ENCODE assay signal across 30 cellular contexts in the genomic region with DNA sequence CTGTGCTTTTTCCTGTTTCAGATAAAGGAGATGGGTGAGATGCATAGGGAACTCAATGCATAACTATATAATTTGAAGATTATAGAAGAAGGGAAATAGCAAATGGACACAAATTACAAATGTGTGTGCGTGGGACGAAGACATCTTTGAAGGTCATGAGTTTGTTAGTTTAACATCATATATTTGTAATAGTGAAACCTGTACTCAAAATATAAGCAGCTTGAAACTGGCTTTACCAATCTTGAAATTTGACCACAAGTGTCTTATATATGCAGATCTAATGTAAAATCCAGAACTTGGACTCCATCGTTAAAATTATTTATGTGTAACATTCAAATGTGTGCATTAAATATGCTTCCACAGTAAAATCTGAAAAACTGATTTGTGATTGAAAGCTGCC. TPM values are rescaled to one million over a fixed set of nuclear protein-coding genes. Genes with fewer than 3 reads are reported as not detected.
DNase-seq lines count a peak whose midpoint lies in the region; ATAC-seq, FAIRE-seq and TF ChIP-seq lines count a peak whose summit lies in the region.
"Had no signal": no experiment of that assay in that cellular context is flagged by ENCODE, and none has a peak within 500 bp of the region (broad histone marks: within the 10 kb centered on the region; RNA-seq: fewer than 3 reads in every experiment).

No MANE protein-coding gene starts in this region.

- no peaks in the 10 kb centered on the region for H3K79me2 ChIP-seq in GM12878 (ENCODE audit: control insufficient read depth, insufficient read depth, low read length)

- H3K27ac ChIP-seq in GM12878 (ENCODE audit: control insufficient read depth, insufficient read depth), result no peak overlapping the region
- H3K27ac ChIP-seq: A549; BLaER1 treated with 17β-estradiol and CSF1 and Interleukin-3, amounts not matched to agents 10 nM and 100 nM; Peyer's patch had no signal

- TF ChIP-seq EP300 in GM12878 (IDR thresholded peaks at IDR 0.05; ENCODE audit: borderline replicate concordance in 1 of 2, control insufficient read depth in 1 of 2, low read depth in 2 of 2, low read length in 2 of 2), result no peak

- in situ Hi-C loops in GM12878 (cut with MboI), result loop anchor here (5.0 kb wide), 2 partner anchors 49 to 394 kb away; no protein-coding TSS in a partner anchor

- H3K9ac ChIP-seq in GM12878 (ENCODE audit: control insufficient read depth, insufficient read depth, low read length), result no peak overlapping the region
- H3K9ac ChIP-seq: BLaER1 treated with 17β-estradiol and CSF1 and Interleukin-3, amounts not matched to agents 10 nM and 100 nM had no signal

- no peaks in the 10 kb centered on the region for H3K9me3 ChIP-seq in GM12878 (replicated peaks; ENCODE audit: control insufficient read depth, insufficient read depth, low read length)
- H3K9me3 ChIP-seq: A549; BLaER1 treated with 17β-estradiol and CSF1 and Interleukin-3, amounts not matched to agents 10 nM and 100 nM; Caco-2; Peyer's patch had no signal

- FAIRE-seq in GM12878 (lab: Jason Lieb, UNC), result no peak
- FAIRE-seq: A549, GM12891, H1 had no signal

- DNase-seq in GM10266 (ENCODE audit: extremely low spot score) (peak; percentile 40), GM12878 (ENCODE audit: low read depth, low spot score) (no peak), germinal center (ENCODE audit: low spot score) (no peak), NCI-H82 treated with DMSO at 0.1 percent for 48 hours (lab: John Stamatoyannopoulos, UW; ENCODE audit: unreplicated experiment) (no peak), pons (ENCODE audit: low spot score) (no peak)
- DNase-seq: AML-193; Caco-2; CD4-positive, alpha-beta memory T cell; DMS 273 treated with DMSO at 0.1 percent for 48 hours; DND-41; NCI-H1048; NCI-H1417; NCI-H1694; NCI-H2081; NCI-H2227 treated with DMSO at 0.1 percent for 48 hours; NCI-H526 treated with DMSO at 0.1 percent for 48 hours; Peyer's patch; T-helper 17 cell; T1000 had no signal

- SMC1A ChIA-PET in GM12878 (lab: Charles Lee; ENCODE audit: uncharacterized antibody, unreplicated experiment), result interaction anchor here (0.7 to 3.6 kb wide), 13 partner anchors 30 to 469 kb away, joined by 3 to 106 read pairs (median 4); no protein-coding TSS in a partner anchor

- ATAC-seq in GM18868 (IDR thresholded peaks at IDR 0.05; ENCODE audit: unreplicated experiment) (peak; percentile 79), HG03432 (IDR thresholded peaks at IDR 0.05; ENCODE audit: unreplicated experiment) (peak; percentile 49), GM12878 (peak; percentile 61), HG03139 (IDR thresholded peaks at IDR 0.05; ENCODE audit: unreplicated experiment) (no peak)
- ATAC-seq: A549, HCT116, SK-N-SH treated with all-trans-retinoic acid at 6 μM for 48 hours, T-helper 17 cell had no signal

- 0% methylated on average over 3 of the region's 3 CpGs for WGBS in GM12878 (ENCODE audit: insufficient coverage, insufficient replicate concordance, low lambda C conversion rate, missing lambda C conversion rate)

- peaks cover 0 to 3% of the 10 kb centered on the region in 2 experiments; a peak in 1 of 4 replicates for H3K27me3 ChIP-seq in GM12878 (replicated peaks in 1 of 2; ENCODE audit: control insufficient read depth in 2 of 2, insufficient read depth in 2 of 2, low read length in 1 of 2)
- H3K27me3 ChIP-seq: BLaER1 treated with 17β-estradiol and CSF1 and Interleukin-3, amounts not matched to agents 10 nM and 100 nM; Peyer's patch had no signal

- H3K4me3 ChIP-seq in GM12878, result no peak overlapping the region
- H3K4me3 ChIP-seq: A549; BLaER1 treated with 17β-estradiol and CSF1 and Interleukin-3, amounts not matched to agents 10 nM and 100 nM; Peyer's patch had no signal

- TF ChIP-seq CTCF in GM10266 (IDR thresholded peaks at IDR 0.05; ENCODE audit: control insufficient read depth, insufficient read depth, low read depth, missing control alignments) (no peak), GM12878 (IDR thresholded peaks at IDR 0.05 in 2 of 3, conservative IDR thresholded peaks at IDR 0.05 in 1 of 3; ENCODE audit: control insufficient read depth in 2 of 3, extremely low read depth in 1 of 3, insufficient read depth in 1 of 3, low read depth in 3 of 3, low read length in 3 of 3) (no peak)

- H2AFZ ChIP-seq in GM12878 (ENCODE audit: control insufficient read depth, low read depth, low read length), result no peak overlapping the region

- BruUV-seq in GM12878 (replicated peaks; lab: Mats Ljungman, UMichigan), result no TSS peak

- no peaks in the 10 kb centered on the region for H3K36me3 ChIP-seq in GM12878 (ENCODE audit: control insufficient read depth in 2 of 2, insufficient read depth in 2 of 2, low read length in 1 of 2)
- H3K36me3 ChIP-seq: BLaER1 treated with 17β-estradiol and CSF1 and Interleukin-3, amounts not matched to agents 10 nM and 100 nM had no signal

- peaks cover 3% of the 10 kb centered on the region; the same call in 1 of the 2 replicates for H3K4me1 ChIP-seq in GM12878 (ENCODE audit: control insufficient read depth, insufficient read depth, low read length)
- H3K4me1 ChIP-seq: A549, Caco-2, Peyer's patch had no signal

- intact Hi-C loops in GM12878 (cut with micrococcal nuclease; ENCODE audit: unreplicated experiment), result no loop called here

- TF ChIP-seq RAD21 in GM12878 (IDR thresholded peaks at IDR 0.05; ENCODE audit: insufficient read depth, low read depth, low read length), result no peak

- peak overlapping the region; percentile 22; the same call in 1 of the 2 replicates for H3K4me2 ChIP-seq in GM12878 (ENCODE audit: control insufficient read depth, insufficient read depth)
- H3K4me2 ChIP-seq: A549; BLaER1 treated with 17β-estradiol and CSF1 and Interleukin-3, amounts not matched to agents 10 nM and 100 nM had no signal

- RAD21 ChIA-PET in GM12878 (lab: Charles Lee; ENCODE audit: unreplicated experiment), result interaction anchor here (0.6 to 3.1 kb wide), 12 partner anchors 51 to 404 kb away, joined by 3 to 136 read pairs (median 4); no protein-coding TSS in a partner anchor

- no peak for TF ChIP-seq POLR2A in GM12878 (IDR thresholded peaks at IDR 0.05; ENCODE audit: low read depth, low read length)

- CTCF ChIA-PET in GM12878 (lab: Yijun Ruan, JAX), result interaction anchor here (0.6 to 3.6 kb wide), 13 partner anchors 9 to 385 kb away, joined by 3 to 273 read pairs (median 4); partner anchors contain the start of gene MSH2

- no peaks in the 10 kb centered on the region for H4K20me1 ChIP-seq in GM12878 (ENCODE audit: control insufficient read depth, insufficient read depth)
- H4K20me1 ChIP-seq: BLaER1 treated with 17β-estradiol and CSF1 and Interleukin-3, amounts not matched to agents 10 nM and 100 nM had no signal

- POLR2A ChIA-PET in GM12878 (lab: Charles Lee), result interaction anchor here (0.7 to 1.2 kb wide), 4 partner anchors 16 to 462 kb away, joined by 4 to 7 read pairs (median 5); partner anchors contain the start of gene MSH2

TF ChIP-seq in GM12878, 131 proteins besides CTCF, POLR2A, EP300 and RAD21:
- TF ChIP-seq JUNB (IDR thresholded peaks at IDR 0.05) (peak; percentile 73; the same call in 1 of the 2 replicates), BCL11A (IDR thresholded peaks at IDR 0.05; ENCODE audit: low read depth, low read length) (0 out of 2 replicates have a peak, but pooled peaks have one; percentile 30), RFX5 (IDR thresholded peaks at IDR 0.05; ENCODE audit: low read depth, low read length) (no peak), NR2F1 (conservative IDR thresholded peaks at IDR 0.05) (0 out of 2 replicates have a peak, but pooled peaks have one; percentile 30), NFIC (IDR thresholded peaks at IDR 0.05; ENCODE audit: low read depth, low read length) (peak; percentile 24; the same call in 1 of the 2 replicates), SP1 (IDR thresholded peaks at IDR 0.05; ENCODE audit: low read depth, low read length) (no peak), RUNX3 (IDR thresholded peaks at IDR 0.05; ENCODE audit: low read length) (peak; percentile 70)

RNA-seq across cellular contexts. Expression of gene MSH2, which starts 16.4 kb away (rescaled TPM):
- 43.4 and 46.3 TPM in 2 replicates for total RNA-seq in GM12878 (2013; cell fraction: nucleolus; rRNA removed)
- 57.2 and 58.9 TPM in 2 replicates for total RNA-seq in GM12878 (2014; rRNA removed)
- total RNA-seq in GM12878 (2014; rRNA removed; fragmentation: Illumina TruSeq; extraction: Trizol), result 63.0 and 65.7 TPM in 2 replicates
- 51.1 and 53.8 TPM in 2 replicates for total RNA-seq in GM12878 (2021)
- polyA plus RNA-seq in GM12878 (2011; ENCODE audit: low read depth), result 15.9 TPM
- polyA plus RNA-seq in GM12878 (2011; rRNA removed), result 51.9 and 89.4 TPM in 2 replicates
- 20.9 and 22.9 TPM in 2 replicates for polyA plus RNA-seq in GM12878 (2011; cell fraction: cytosol; rRNA removed)
- 18.2 and 26.4 TPM in 2 replicates for polyA plus RNA-seq in GM12878 (2011; cell fraction: nucleus; rRNA removed)
- 19.8 and 26.1 TPM in 2 replicates for polyA plus RNA-seq in GM12878 (2012)
- polyA plus RNA-seq in GM12878 (2014; fragmentation: Illumina TruSeq; extraction: Trizol), result 63.0 and 73.4 TPM in 2 replicates
- 10 to 100 TPM; 24.3 to 31.3 TPM for polyA plus RNA-seq in GM12878 (2014; fragmentation: Nextera tagmentation; extraction: Ambion mirVana)
- 40.0 and 42.4 TPM in 2 replicates for polyA plus RNA-seq in GM12878 (2014; rRNA removed)
- 10 to 100 TPM; 89.4 to 94.4 TPM for polyA plus RNA-seq in GM12878 (2016; fragmentation: Nextera tagmentation; extraction: Ambion mirVana)
- polyA minus RNA-seq in GM12878 (2011; rRNA and poly(A)+ RNA removed), result 29.4 and 47.7 TPM in 2 replicates
- 15.5 and 18.0 TPM in 2 replicates for polyA minus RNA-seq in GM12878 (2011; cell fraction: cytosol; rRNA and poly(A)+ RNA removed)
- polyA minus RNA-seq in GM12878 (2011; cell fraction: nucleus; rRNA and poly(A)+ RNA removed), result 11.8 and 23.3 TPM in 2 replicates

RNA-seq across cellular contexts. Expression of gene EPCAM, which starts 17.4 kb away (rescaled TPM):
- 2.0 and 2.8 TPM in 2 replicates for total RNA-seq in GM12878 (2013; cell fraction: nucleolus; rRNA removed)
- 0.56 and 1.1 TPM in 2 replicates for total RNA-seq in GM12878 (2014; rRNA removed)
- 0.46 and 1.3 TPM in 2 replicates for total RNA-seq in GM12878 (2014; rRNA removed; fragmentation: Illumina TruSeq; extraction: Trizol)
- total RNA-seq in GM12878 (2021), result 1.3 and 2.4 TPM in 2 replicates
- not detected for polyA plus RNA-seq in GM12878 (2011; ENCODE audit: low read depth)
- 0.19 and 0.37 TPM in 2 replicates for polyA plus RNA-seq in GM12878 (2011; rRNA removed)
- 0.04 and 0.12 TPM in 2 replicates for polyA plus RNA-seq in GM12878 (2011; cell fraction: cytosol; rRNA removed)
- polyA plus RNA-seq in GM12878 (2011; cell fraction: nucleus; rRNA removed), result 0.21 TPM in 1 of 2 replicates, not detected in the other
- polyA plus RNA-seq in GM12878 (2012), result 0.13 and 0.27 TPM in 2 replicates
- 1.1 and 2.3 TPM in 2 replicates for polyA plus RNA-seq in GM12878 (2014; fragmentation: Illumina TruSeq; extraction: Trizol)
- polyA plus RNA-seq in GM12878 (2014; fragmentation: Nextera tagmentation; extraction: Ambion mirVana), result 1 to 10 TPM in 1 of 2 experiments, under 1 TPM in 1; 0.85 to 1.4 TPM
- polyA plus RNA-seq in GM12878 (2014; rRNA removed), result 0.65 and 1.1 TPM in 2 replicates
- 1 to 10 TPM in 1 of 2 experiments, under 1 TPM in 1; 0.95 to 1.2 TPM for polyA plus RNA-seq in GM12878 (2016; fragmentation: Nextera tagmentation; extraction: Ambion mirVana)
- polyA minus RNA-seq in GM12878 (2011; rRNA and poly(A)+ RNA removed), result 0.31 TPM in 1 of 2 replicates, not detected in the other
- polyA minus RNA-seq in GM12878 (2011; cell fraction: cytosol; rRNA and poly(A)+ RNA removed), result not detected in 2 replicates
- polyA minus RNA-seq in GM12878 (2011; cell fraction: nucleus; rRNA and poly(A)+ RNA removed), result not detected in 2 replicates
- total RNA-seq: CD4-positive, alpha-beta memory T cell; OCI-LY7; T-helper 17 cell had no signal
- polyA plus RNA-seq: CD4-positive, alpha-beta memory T cell; IgD-negative memory B cell had no signal
